Comparison of ENCODE assay signal across 16 cellular contexts in genomic region chr4:139278450-139278849, GRCh38. TPM values are rescaled to one million over a fixed set of nuclear protein-coding genes. Genes with fewer than 3 reads are reported as not detected.
DNase-seq lines count a peak whose midpoint lies in the region; ATAC-seq and TF ChIP-seq lines count a peak whose summit lies in the region.
"Had no signal": no experiment of that assay in that cellular context is flagged by ENCODE, and none has a peak within 500 bp of the region (broad histone marks: within the 10 kb centered on the region; RNA-seq: fewer than 3 reads in every experiment).

No MANE protein-coding gene starts in this region.

- POLR2A ChIA-PET in activated CD4-positive, alpha-beta T cell treated with anti-CD3 and anti-CD28 coated beads for 36 hours (lab: Charles Lee), result interaction anchor here (0.8 kb wide), 1 partner anchor 12 kb away, joined by 3 read pairs; no protein-coding TSS in a partner anchor

- no peaks in the 10 kb centered on the region for H3K9me3 Mint-ChIP-seq in activated CD4-positive, alpha-beta T cell treated with anti-CD3 and anti-CD28 coated beads for 36 hours (ENCODE audit: low read depth)
- H3K9me3 Mint-ChIP-seq in IgD-negative memory B cell (peaks cover 0 to 2% (median 0%) of the 10 kb centered on the region in 3 donors), endodermal cell (no peaks in the 10 kb centered on the region)
- H3K9me3 Mint-ChIP-seq: effector memory CD8-positive, alpha-beta T cell had no signal

- no peak overlapping the region for H3K27ac Mint-ChIP-seq in activated CD4-positive, alpha-beta T cell treated with anti-CD3 and anti-CD28 coated beads for 36 hours
- H3K27ac Mint-ChIP-seq in IgD-negative memory B cell (peak overlapping the region in 1 of 3 donors; percentile 27), endodermal cell (no peak overlapping the region)
- H3K27ac Mint-ChIP-seq: effector memory CD8-positive, alpha-beta T cell had no signal

- H2AFZ ChIP-seq in osteoblast (ENCODE audit: low read length), result no peak overlapping the region

- CTCF ChIA-PET in activated CD4-positive, alpha-beta T cell treated with anti-CD3 and anti-CD28 coated beads for 36 hours (lab: Charles Lee), result interaction anchor here (0.8 kb wide), 1 partner anchor 1277 kb away, joined by 3 read pairs; no protein-coding TSS in a partner anchor

- no peaks in the 10 kb centered on the region for H3K36me3 Mint-ChIP-seq in activated CD4-positive, alpha-beta T cell treated with anti-CD3 and anti-CD28 coated beads for 36 hours (ENCODE audit: low read depth)
- H3K36me3 Mint-ChIP-seq in IgD-negative memory B cell (peaks cover 1% of the 10 kb centered on the region), endodermal cell (ENCODE audit: low read depth) (no peaks in the 10 kb centered on the region)

- peaks cover 13% of the 10 kb centered on the region for H3K4me1 Mint-ChIP-seq in activated CD4-positive, alpha-beta T cell treated with anti-CD3 and anti-CD28 coated beads for 36 hours
- H3K4me1 Mint-ChIP-seq in IgD-negative memory B cell (peaks cover 7 to 14% (median 11%) of the 10 kb centered on the region in 3 donors), endodermal cell (peaks cover 6% of the 10 kb centered on the region)

- H3K9ac ChIP-seq in endodermal cell (ENCODE audit: extremely low read depth, low read length, poor library complexity, severe bottlenecking), result no peak overlapping the region

- no peak for DNase-seq in activated CD4-positive, alpha-beta T cell treated with anti-CD3 and anti-CD28 coated beads for 36 hours
- no peak for DNase-seq in activated CD4-positive, alpha-beta T cell treated with anti-CD3 and anti-CD28 coated beads, Interleukin-2, amount 50 U/mL, for 48 hours
- DNase-seq in endodermal cell (no peak), osteoblast (ENCODE audit: insufficient read length, low spot score, missing footprints) (no peak), body of pancreas (no peak)
- DNase-seq in activated CD4-positive, CD25-positive, alpha-beta regulatory T cell treated with anti-CD3 and anti-CD28 coated beads, Interleukin-2, amount 50 U/mL, for 72 hours, result no peak
- DNase-seq: 8988T; activated CD8-positive, alpha-beta memory T cell treated with anti-CD3 and anti-CD28 coated beads, Interleukin-2, amount 50 U/mL, for 4 hours; effector memory CD8-positive, alpha-beta T cell; left lung; SJCRH30 had no signal

- H3K4me1 ChIP-seq in endodermal cell (ENCODE audit: control insufficient read depth, insufficient read depth, low read length) (no peaks in the 10 kb centered on the region), osteoblast (ENCODE audit: insufficient read depth, low read length) (peaks cover 11% of the 10 kb centered on the region), body of pancreas (peaks cover 12% of the 10 kb centered on the region)

- WGBS in endodermal cell (ENCODE audit: insufficient coverage in 1 of 2, insufficient read length in 1 of 2), 2 experiments, result 91 to 96% methylated on average over 9 to 13 of the region's 16 CpGs
- WGBS in body of pancreas, 2 donors, result 69 to 84% methylated on average over 16 of the region's 16 CpGs

- no peak for TF ChIP-seq POLR2A in body of pancreas (IDR thresholded peaks at IDR 0.05)

- peaks cover 39% of the 10 kb centered on the region for H3K27me3 Mint-ChIP-seq in activated CD4-positive, alpha-beta T cell treated with anti-CD3 and anti-CD28 coated beads for 36 hours
- H3K27me3 Mint-ChIP-seq in IgD-negative memory B cell (peaks cover 33% of the 10 kb centered on the region), endodermal cell (ENCODE audit: insufficient read depth) (peaks cover 54% of the 10 kb centered on the region)

- ATAC-seq in activated CD4-positive, alpha-beta T cell treated with anti-CD3 and anti-CD28 coated beads for 36 hours, result no peak
- no peak for ATAC-seq in body of pancreas
- no peak for ATAC-seq in GM21723 (IDR thresholded peaks at IDR 0.05; ENCODE audit: unreplicated experiment)

- H3K4me3 Mint-ChIP-seq in activated CD4-positive, alpha-beta T cell treated with anti-CD3 and anti-CD28 coated beads for 36 hours, result peak overlapping the region; percentile 69
- peak overlapping the region in 3 of 4 donors; percentile 48 to 89 (median 88) for H3K4me3 Mint-ChIP-seq in IgD-negative memory B cell
- peak overlapping the region; percentile 58 for H3K4me3 Mint-ChIP-seq in endodermal cell

- H3K9me3 ChIP-seq in endodermal cell (ENCODE audit: control insufficient read depth, low read length), result no peaks in the 10 kb centered on the region
- H3K9me3 ChIP-seq in osteoblast (ENCODE audit: low read depth, low read length), result no peaks in the 10 kb centered on the region
- H3K9me3 ChIP-seq in body of pancreas, result no peaks in the 10 kb centered on the region
- H3K9me3 ChIP-seq: left lung, neutrophil, SJCRH30 had no signal

- no peaks in the 10 kb centered on the region for H3K36me3 ChIP-seq in endodermal cell (ENCODE audit: control insufficient read depth, insufficient read depth, low read length)
- H3K36me3 ChIP-seq in osteoblast (ENCODE audit: insufficient read depth, low read length), result no peaks in the 10 kb centered on the region
- no peaks in the 10 kb centered on the region for H3K36me3 ChIP-seq in body of pancreas (replicated peaks in 1 of 2; ENCODE audit: insufficient read depth in 1 of 2, low read depth in 2 of 2)
- H3K36me3 ChIP-seq: left lung, neutrophil had no signal

- intact Hi-C loops in activated CD4-positive, alpha-beta T cell treated with anti-CD3 and anti-CD28 coated beads for 36 hours (cut with DNase I, micrococcal nuclease), result no loop called here
- intact Hi-C loops in body of pancreas (cut with DNase I), result no loop called here

- H3K4me2 ChIP-seq in osteoblast (ENCODE audit: insufficient read depth, low read length), result peak overlapping the region; percentile 89

- peaks cover 54% of the 10 kb centered on the region for H3K27me3 ChIP-seq in endodermal cell (ENCODE audit: control insufficient read depth, insufficient read depth, low read length, poor library complexity, severe bottlenecking)
- peaks cover 4% of the 10 kb centered on the region for H3K27me3 ChIP-seq in osteoblast (ENCODE audit: insufficient read depth, low read length)
- H3K27me3 ChIP-seq in body of pancreas, result peaks cover 0 to 12% of the 10 kb centered on the region in 2 donors
- H3K27me3 ChIP-seq: SJCRH30 had no signal

- H3K27ac ChIP-seq in endodermal cell (ENCODE audit: low read depth, low read length) (no peak overlapping the region), osteoblast (ENCODE audit: low read depth, low read length) (no peak overlapping the region), body of pancreas (no peak overlapping the region)
- H3K27ac ChIP-seq: left lung, neutrophil, SJCRH30 had no signal

- H3K79me2 ChIP-seq in osteoblast (ENCODE audit: insufficient read depth, low read length), result no peaks in the 10 kb centered on the region

- H4K20me1 ChIP-seq in osteoblast (ENCODE audit: insufficient read depth, low read length), result no peaks in the 10 kb centered on the region

- H3K4me3 ChIP-seq in endodermal cell (ENCODE audit: low read length) (no peak overlapping the region), osteoblast (ENCODE audit: insufficient read depth, low read length) (no peak overlapping the region), body of pancreas (no peak overlapping the region)
- H3K4me3 ChIP-seq: left lung had no signal

- no peak for TF ChIP-seq CTCF in endodermal cell (conservative IDR thresholded peaks at IDR 0.05)
- TF ChIP-seq CTCF in osteoblast (IDR thresholded peaks at IDR 0.05; ENCODE audit: extremely low read depth, low read depth, low read length), result no peak
- TF ChIP-seq CTCF in body of pancreas (IDR thresholded peaks at IDR 0.05), result no peak

RNA-seq across cellular contexts. Expression of gene MGARP, which starts 1.6 kb away (rescaled TPM):
- under 1 TPM; 0.21 to 0.35 TPM for total RNA-seq in activated CD4-positive, alpha-beta T cell treated with anti-CD3 and anti-CD28 coated beads for 36 hours
- polyA plus RNA-seq in IgD-negative memory B cell, result 0.19 TPM
- 1 to 10 TPM in 1 of 2 donors, under 1 TPM in 1; 0.53 to 1.3 TPM for total RNA-seq in endodermal cell
- polyA plus RNA-seq in endodermal cell (2013, experiment 1 of 2), result 1.2 TPM
- polyA plus RNA-seq in endodermal cell (2013, experiment 2 of 2), result 0.87 TPM
- 4.4 and 7.6 TPM in 2 replicates for total RNA-seq in osteoblast
- total RNA-seq in body of pancreas, result under 1 TPM in 1 of 2 donors, not detected in 1; 0.78 TPM
- total RNA-seq: HT-29, skeletal muscle tissue had no signal

RNA-seq across cellular contexts. Expression of gene NAA15, which starts 22.9 kb away (rescaled TPM):
- 100 to 1,000 TPM in 1 of 2 experiments, 10 to 100 TPM in 1; 64.3 to 113 TPM for total RNA-seq in activated CD4-positive, alpha-beta T cell treated with anti-CD3 and anti-CD28 coated beads for 36 hours
- polyA plus RNA-seq in IgD-negative memory B cell, result 38.9 TPM
- total RNA-seq in endodermal cell, result 10 to 100 TPM; 64.7 to 78.9 TPM
- polyA plus RNA-seq in endodermal cell (2013, experiment 1 of 2), result 47.2 TPM
- polyA plus RNA-seq in endodermal cell (2013, experiment 2 of 2), result 44.2 TPM
- total RNA-seq in osteoblast, result 29.2 and 33.3 TPM in 2 replicates
- total RNA-seq in body of pancreas, result 10 to 100 TPM; 16.5 to 22.8 TPM

RNA-seq across cellular contexts. Expression of gene NDUFC1, which starts 23.8 kb away (rescaled TPM):
- total RNA-seq in activated CD4-positive, alpha-beta T cell treated with anti-CD3 and anti-CD28 coated beads for 36 hours, result 10 to 100 TPM; 41.9 to 64.8 TPM
- 107 TPM for polyA plus RNA-seq in IgD-negative memory B cell
- 10 to 100 TPM; 54.2 to 64.5 TPM for total RNA-seq in endodermal cell
- polyA plus RNA-seq in endodermal cell (2013, experiment 1 of 2), result 84.0 TPM
- polyA plus RNA-seq in endodermal cell (2013, experiment 2 of 2), result 82.4 TPM
- total RNA-seq in osteoblast, result 24.2 and 25.7 TPM in 2 replicates
- total RNA-seq in body of pancreas, result 10 to 100 TPM; 16.5 to 24.1 TPM
